ENCODE assay signal across 30 cellular contexts in the genomic region with DNA sequence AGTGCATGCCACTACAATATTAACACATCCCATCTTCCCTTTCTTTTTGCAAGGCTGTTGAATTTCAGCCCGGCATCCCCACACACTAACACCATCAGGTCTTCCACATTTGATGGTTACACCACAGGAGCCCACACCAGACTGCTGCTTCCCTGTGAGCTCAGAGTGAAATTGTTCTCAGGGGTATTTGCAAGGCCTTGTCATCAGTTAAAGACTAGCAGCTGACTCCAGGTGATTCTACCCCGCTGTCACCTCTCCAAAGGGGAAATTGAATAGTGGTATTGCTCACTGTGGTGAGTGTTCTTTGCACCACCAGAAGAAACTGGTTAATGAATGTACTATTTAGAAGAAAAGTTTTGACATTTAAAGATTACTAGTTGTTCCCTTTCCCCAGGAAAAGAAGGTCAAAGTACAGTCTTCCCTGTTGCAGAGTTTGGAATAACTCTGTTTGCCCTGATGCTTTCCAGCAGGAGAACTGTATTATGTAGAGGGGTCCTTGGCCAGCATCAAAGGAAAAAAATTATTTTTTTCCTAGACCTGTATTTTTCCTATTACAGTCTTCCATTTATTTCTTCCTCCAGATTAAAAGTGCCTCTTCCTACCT. TPM values are rescaled to one million over a fixed set of nuclear protein-coding genes. Genes with fewer than 3 reads are reported as not detected.
DNase-seq lines count a peak whose midpoint lies in the region; ATAC-seq, FAIRE-seq and TF ChIP-seq lines count a peak whose summit lies in the region.
"Had no signal": no experiment of that assay in that cellular context is flagged by ENCODE, and none has a peak within 500 bp of the region (broad histone marks: within the 10 kb centered on the region; RNA-seq: fewer than 3 reads in every experiment).

No MANE protein-coding gene starts in this region.

- TF ChIP-seq CTCF in brain (conservative IDR thresholded peaks at IDR 0.05) (no peak), natural killer cell (IDR thresholded peaks at IDR 0.05) (no peak)

- H3K27me3 Mint-ChIP-seq in activated naive CD4-positive, alpha-beta T cell treated with anti-CD3 and anti-CD28 coated beads, Interleukin-2, amount 50 U/mL, for 24 hours: no peaks in the 10 kb centered on the region
- H3K27me3 Mint-ChIP-seq in brain: no peaks in the 10 kb centered on the region
- no peaks in the 10 kb centered on the region for H3K27me3 Mint-ChIP-seq in natural killer cell (ENCODE audit: low read depth in 2 of 2)
- H3K27me3 Mint-ChIP-seq: activated CD8-positive, alpha-beta T cell treated with anti-CD3 and anti-CD28 coated beads for 36 hours; central memory CD8-positive, alpha-beta T cell had no signal

- ATAC-seq in activated naive CD4-positive, alpha-beta T cell treated with anti-CD3 and anti-CD28 coated beads, Interleukin-2, amount 50 U/mL, for 72 hours: no peak
- no peak for ATAC-seq in natural killer cell
- no peak for ATAC-seq in HG03039 (IDR thresholded peaks at IDR 0.05; ENCODE audit: unreplicated experiment)
- ATAC-seq: activated CD8-positive, alpha-beta T cell treated with anti-CD3 and anti-CD28 coated beads for 36 hours; left lung; psoas muscle; SK-N-SH treated with all-trans-retinoic acid at 6 μM for 48 hours had no signal

- no peaks in the 10 kb centered on the region for H3K9me3 Mint-ChIP-seq in activated naive CD4-positive, alpha-beta T cell treated with anti-CD3 and anti-CD28 coated beads, Interleukin-2, amount 50 U/mL, for 24 hours
- H3K9me3 Mint-ChIP-seq in activated naive CD4-positive, alpha-beta T cell treated with anti-CD3 and anti-CD28 coated beads, Interleukin-2, amount 50 U/mL, for 72 hours: no peaks in the 10 kb centered on the region
- H3K9me3 Mint-ChIP-seq in brain (no peaks in the 10 kb centered on the region), natural killer cell (no peaks in the 10 kb centered on the region)
- H3K9me3 Mint-ChIP-seq: activated CD8-positive, alpha-beta T cell treated with anti-CD3 and anti-CD28 coated beads for 36 hours; central memory CD8-positive, alpha-beta T cell had no signal

- no peak for FAIRE-seq in GM19239 (lab: Jason Lieb, UNC)
- FAIRE-seq: A204.1 had no signal

- DNase-seq in activated naive CD4-positive, alpha-beta T cell treated with anti-CD3 and anti-CD28 coated beads, Interleukin-2, amount 50 U/mL, for 72 hours (ENCODE audit: low spot score in 2 of 2): no peak
- DNase-seq in natural killer cell: no peak
- no peak for DNase-seq in DMS114 treated with DMSO at 0.1 percent for 48 hours (lab: John Stamatoyannopoulos, UW; ENCODE audit: unreplicated experiment)
- no peak for DNase-seq in GM19239 (ENCODE audit: insufficient read length, low spot score)
- DNase-seq in caudate nucleus (lab: John Stamatoyannopoulos, UW): no peak
- DNase-seq: activated CD4-positive, CD25-positive, alpha-beta regulatory T cell treated with anti-CD3 and anti-CD28 coated beads, Interleukin-2, amount 50 U/mL, for 72 hours; activated CD8-positive, alpha-beta T cell treated with anti-CD3 and anti-CD28 coated beads for 36 hours; activated effector memory CD4-positive, alpha-beta T cell treated with anti-CD3 and anti-CD28 coated beads, Interleukin-2, amount 50 U/mL, for 16 hours; EL; erythroblast; Karpas-422; left lung; mesendoderm; NCI-H1417 treated with DMSO at 0.1 percent for 48 hours; NCI-H2081; NCI-H226; NCI-H526 treated with DMSO at 0.1 percent for 48 hours; psoas muscle; Right ventricle myocardium superior; stimulated activated CD4-positive, alpha-beta T cell treated with anti-CD3 and anti-CD28 coated beads, Interleukin-15, amount 100 ng/mL, for 24 hours; stimulated activated naive CD4-positive, alpha-beta T cell treated with Interleukin-2 at 50 U/mL for 16 hours; T-helper 2 cell; upper lobe of left lung had no signal

- intact Hi-C loops in natural killer cell (cut with micrococcal nuclease): no loop called here

- peaks cover 7% of the 10 kb centered on the region for H3K36me3 Mint-ChIP-seq in activated naive CD4-positive, alpha-beta T cell treated with anti-CD3 and anti-CD28 coated beads, Interleukin-2, amount 50 U/mL, for 24 hours
- peaks cover 5 to 15% of the 10 kb centered on the region in 2 donors for H3K36me3 Mint-ChIP-seq in activated naive CD4-positive, alpha-beta T cell treated with anti-CD3 and anti-CD28 coated beads, Interleukin-2, amount 50 U/mL, for 72 hours
- H3K36me3 Mint-ChIP-seq in brain (peaks cover 42% of the 10 kb centered on the region), natural killer cell (peaks cover 17% of the 10 kb centered on the region)

- H3K4me3 Mint-ChIP-seq in activated naive CD4-positive, alpha-beta T cell treated with anti-CD3 and anti-CD28 coated beads, Interleukin-2, amount 50 U/mL, for 24 hours: no peak overlapping the region
- H3K4me3 Mint-ChIP-seq in brain (no peak overlapping the region), natural killer cell (no peak overlapping the region)
- H3K4me3 Mint-ChIP-seq: activated CD8-positive, alpha-beta T cell treated with anti-CD3 and anti-CD28 coated beads for 36 hours; central memory CD8-positive, alpha-beta T cell had no signal

- peaks cover 10% of the 10 kb centered on the region for H3K4me1 Mint-ChIP-seq in activated naive CD4-positive, alpha-beta T cell treated with anti-CD3 and anti-CD28 coated beads, Interleukin-2, amount 50 U/mL, for 24 hours
- H3K4me1 Mint-ChIP-seq in brain: peaks cover 3% of the 10 kb centered on the region
- peaks cover 16 to 20% of the 10 kb centered on the region in 2 donors for H3K4me1 Mint-ChIP-seq in natural killer cell

- H3K27ac Mint-ChIP-seq in activated naive CD4-positive, alpha-beta T cell treated with anti-CD3 and anti-CD28 coated beads, Interleukin-2, amount 50 U/mL, for 24 hours: peak overlapping the region; percentile 68
- no peak overlapping the region for H3K27ac Mint-ChIP-seq in activated naive CD4-positive, alpha-beta T cell treated with anti-CD3 and anti-CD28 coated beads, Interleukin-2, amount 50 U/mL, for 72 hours
- H3K27ac Mint-ChIP-seq in brain (peak overlapping the region in 3 of 5 experiments; percentile 26 to 58 (median 43)), natural killer cell (peak overlapping the region; percentile 56 to 81)

- no peak overlapping the region for H3K27ac ChIP-seq in caudate nucleus (ENCODE audit: low read depth, low read length)
- H3K27ac ChIP-seq: left lung, psoas muscle, suprapubic skin, upper lobe of left lung had no signal

RNA-seq across cellular contexts. Expression of gene BID, which starts 41.9 kb away (rescaled TPM):
- total RNA-seq in activated naive CD4-positive, alpha-beta T cell treated with anti-CD3 and anti-CD28 coated beads, Interleukin-2, amount 50 U/mL, for 72 hours: 10 to 100 TPM in 1 of 2 donors, 1 to 10 TPM in 1; 9.8 to 19.0 TPM
- polyA plus RNA-seq in brain (ENCODE audit: insufficient read depth, low read depth, low replicate concordance): 36.7 TPM
- total RNA-seq in natural killer cell: 10 to 100 TPM; 40.9 to 42.4 (median 42.3) TPM

Comparison
In these comparisons a context has a peak if more than half of its experiments do, and no peak if none do; other contexts are left out.
1. H3K27ac Mint-ChIP-seq: peak in activated naive CD4-positive, alpha-beta T cell treated with anti-CD3 and anti-CD28 coated beads, Interleukin-2, amount 50 U/mL, for 24 hours (single experiment), brain (3 of 5) and natural killer cell (2 of 2); none in activated naive CD4-positive, alpha-beta T cell treated with anti-CD3 and anti-CD28 coated beads, Interleukin-2, amount 50 U/mL, for 72 hours (0 of 2).